1 cellular context compared by ENCODE assay signal in genomic region chr1:78092686-78093085, GRCh38.
TF ChIP-seq lines count a peak whose summit lies in the region.

No MANE protein-coding gene starts in this region.

TF ChIP-seq in A549, 52 proteins besides CTCF, POLR2A, EP300 and RAD21 (continued from another document):
- TF ChIP-seq PBX3 (IDR thresholded peaks at IDR 0.05) (no peak), SMC3 (IDR thresholded peaks at IDR 0.05) (no peak), TFCP2L1 (CRISPR knock-in tag; IDR thresholded peaks at IDR 0.05) (no peak)
